In the genomic region with DNA sequence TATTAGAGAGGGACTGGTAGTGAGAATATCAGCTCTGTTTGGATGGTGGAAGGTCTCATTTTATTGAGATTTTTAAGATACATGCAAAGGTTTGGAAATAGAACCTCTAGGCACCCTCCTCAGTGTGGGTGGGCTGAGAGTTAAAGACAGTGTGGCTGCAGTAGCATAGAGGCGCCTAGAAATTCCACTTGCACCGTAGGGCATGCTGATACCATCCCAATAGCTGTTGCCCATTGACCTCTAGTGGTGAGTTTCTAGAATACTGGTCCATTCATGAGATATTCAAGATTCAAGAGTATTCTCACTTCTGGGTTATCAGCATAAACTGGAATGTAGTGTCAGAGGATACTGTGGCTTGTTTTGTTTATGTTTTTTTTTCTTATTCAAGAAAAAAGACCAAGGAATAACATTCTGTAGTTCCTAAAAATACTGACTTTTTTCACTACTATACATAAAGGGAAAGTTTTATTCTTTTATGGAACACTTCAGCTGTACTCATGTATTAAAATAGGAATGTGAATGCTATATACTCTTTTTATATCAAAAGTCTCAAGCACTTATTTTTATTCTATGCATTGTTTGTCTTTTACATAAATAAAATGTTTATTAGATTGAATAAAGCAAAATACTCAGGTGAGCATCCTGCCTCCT, we compare ENCODE assay signal across 8 cellular contexts.
DNase-seq lines count a peak whose midpoint lies in the region; ATAC-seq, FAIRE-seq and TF ChIP-seq lines count a peak whose summit lies in the region.

No MANE protein-coding gene starts in this region.

- no peak overlapping the region for H3K4me3 ChIP-seq in choroid plexus epithelial cell (ENCODE audit: low read depth, low read length)

- peak; percentile 95 for ATAC-seq in HG02623 (IDR thresholded peaks at IDR 0.05; ENCODE audit: unreplicated experiment)
- peak; percentile 83 for ATAC-seq in stimulated activated naive CD8-positive, alpha-beta T cell treated with anti-CD3 and anti-CD28 coated beads, Interleukin-15, Interleukin-2, amounts not matched to agents 100 U/mL and 50 U/mL, for 24 hours

- DNase-seq in AG08396 (ENCODE audit: low spot score) (peak; percentile 62), GM12892 (ENCODE audit: insufficient read length) (peak; percentile 13), NAMALWA (ENCODE audit: low spot score) (peak; percentile 79), SW480 (ENCODE audit: low spot score) (peak; percentile 77), choroid plexus epithelial cell (ENCODE audit: low read depth) (peak; percentile 89), left kidney (ENCODE audit: low read depth, low spot score) (peak; percentile 87)
- DNase-seq in stimulated activated naive CD8-positive, alpha-beta T cell treated with anti-CD3 and anti-CD28 coated beads, Interleukin-15, Interleukin-2, amounts not matched to agents 100 U/mL and 50 U/mL, for 24 hours: no peak

- peak; percentile 84 for TF ChIP-seq CTCF in choroid plexus epithelial cell (conservative IDR thresholded peaks at IDR 0.05; ENCODE audit: low read depth, low read length)

- FAIRE-seq in GM12892 (lab: Jason Lieb, UNC): no peak

- no peak for TF ChIP-seq POLR2A in GM12892 (IDR thresholded peaks at IDR 0.05; ENCODE audit: low read depth, low read length)
